In genomic region chr12:132986001-132986884, GRCh38 we compare ENCODE assay signal across 8 cellular contexts. TPM values are rescaled to one million over a fixed set of nuclear protein-coding genes. Genes with fewer than 3 reads are reported as not detected.
DNase-seq lines count a peak whose midpoint lies in the region; ATAC-seq, FAIRE-seq and TF ChIP-seq lines count a peak whose summit lies in the region.

A gene with protein sequence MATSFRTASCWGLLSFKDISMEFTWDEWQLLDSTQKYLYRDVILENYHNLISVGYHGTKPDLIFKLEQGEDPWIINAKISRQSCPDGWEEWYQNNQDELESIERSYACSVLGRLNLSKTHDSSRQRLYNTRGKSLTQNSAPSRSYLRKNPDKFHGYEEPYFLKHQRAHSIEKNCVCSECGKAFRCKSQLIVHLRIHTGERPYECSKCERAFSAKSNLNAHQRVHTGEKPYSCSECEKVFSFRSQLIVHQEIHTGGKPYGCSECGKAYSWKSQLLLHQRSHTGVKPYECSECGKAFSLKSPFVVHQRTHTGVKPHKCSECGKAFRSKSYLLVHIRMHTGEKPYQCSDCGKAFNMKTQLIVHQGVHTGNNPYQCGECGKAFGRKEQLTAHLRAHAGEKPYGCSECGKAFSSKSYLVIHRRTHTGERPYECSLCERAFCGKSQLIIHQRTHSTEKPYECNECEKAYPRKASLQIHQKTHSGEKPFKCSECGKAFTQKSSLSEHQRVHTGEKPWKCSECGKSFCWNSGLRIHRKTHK (plus strand): TSS chr12:132986367. CDS start chr12:132986841, 474 bp downstream.

- peaks cover 6 to 7% of the 10 kb centered on the region in 2 donors for H3K27me3 Mint-ChIP-seq in natural killer cell treated with Interleukin-12 subunit alpha and Interleukin-12 subunit beta and Interleukin-15 and Interleukin-18, amount 100 ng/mL, for 72 hours

- ATAC-seq in natural killer cell treated with Interleukin-12 subunit alpha and Interleukin-12 subunit beta and Interleukin-15 and Interleukin-18, amount 100 ng/mL, for 72 hours: peak; percentile 98 to 99
- peak; percentile 99 for ATAC-seq in stimulated activated naive CD8-positive, alpha-beta T cell treated with anti-CD3 and anti-CD28 coated beads, Interleukin-15, Interleukin-2, amounts not matched to agents 100 U/mL and 50 U/mL, for 24 hours

- peaks cover 11% of the 10 kb centered on the region for H3K4me1 ChIP-seq in Loucy (ENCODE audit: insufficient read depth, low read length, poor library complexity, severe bottlenecking)

- peak within 1 kb of the TSS; percentile 98 for H2AFZ ChIP-seq in Loucy (ENCODE audit: low read length)

- H3K4me3 Mint-ChIP-seq in natural killer cell treated with Interleukin-12 subunit alpha and Interleukin-12 subunit beta and Interleukin-15 and Interleukin-18, amount 100 ng/mL, for 72 hours: peak within 1 kb of the TSS; percentile 83

- peak within 1 kb of the TSS; percentile 77 for H3K4me2 ChIP-seq in Loucy (ENCODE audit: low read depth, low read length, poor library complexity, severe bottlenecking)

- no peaks in the 10 kb centered on the region for H3K36me3 ChIP-seq in Loucy (ENCODE audit: insufficient read depth, low read length)

- peaks cover 4% of the 10 kb centered on the region for H3K9me3 Mint-ChIP-seq in natural killer cell treated with Interleukin-12 subunit alpha and Interleukin-12 subunit beta and Interleukin-15 and Interleukin-18, amount 100 ng/mL, for 72 hours

- H3K9me2 ChIP-seq in Loucy (replicated peaks; ENCODE audit: low read depth, low read length): no peaks in the 10 kb centered on the region

- TF ChIP-seq CTCF in Loucy (conservative IDR thresholded peaks at IDR 0.05; ENCODE audit: low read length) (no peak), fibroblast of pulmonary artery (IDR thresholded peaks at IDR 0.05; ENCODE audit: low read length, missing control alignments) (no peak)

- FAIRE-seq in H54 (lab: Jason Lieb, UNC): peak; percentile 96

- H3K79me2 ChIP-seq in Loucy (ENCODE audit: insufficient read depth, low read length): peaks cover 49% of the 10 kb centered on the region

- peak within 1 kb of the TSS; percentile 92 to 94 for H3K27ac Mint-ChIP-seq in natural killer cell treated with Interleukin-12 subunit alpha and Interleukin-12 subunit beta and Interleukin-15 and Interleukin-18, amount 100 ng/mL, for 72 hours

- H3K9ac ChIP-seq in Loucy (ENCODE audit: low read depth, low read length, poor library complexity, severe bottlenecking): peak within 1 kb of the TSS; percentile 81

- H3K4me1 Mint-ChIP-seq in natural killer cell treated with Interleukin-12 subunit alpha and Interleukin-12 subunit beta and Interleukin-15 and Interleukin-18, amount 100 ng/mL, for 72 hours (ENCODE audit: low read depth in 2 of 2): peaks cover 28 to 31% of the 10 kb centered on the region in 2 donors

- no peaks in the 10 kb centered on the region for H4K20me1 ChIP-seq in Loucy (ENCODE audit: insufficient read depth, low read length, poor library complexity, severe bottlenecking)

- no peaks in the 10 kb centered on the region for H3K27me3 ChIP-seq in Loucy (ENCODE audit: insufficient read depth, low read length, poor library complexity, severe bottlenecking)

- H3K4me3 ChIP-seq in Loucy (ENCODE audit: low read length, poor library complexity, severe bottlenecking) (peak within 1 kb of the TSS; percentile 90), fibroblast of pulmonary artery (replicated peaks; ENCODE audit: low read depth, low read length) (peak within 1 kb of the TSS; percentile 80)

- peaks cover 46% of the 10 kb centered on the region for H3K36me3 Mint-ChIP-seq in natural killer cell treated with Interleukin-12 subunit alpha and Interleukin-12 subunit beta and Interleukin-15 and Interleukin-18, amount 100 ng/mL, for 72 hours

- TF ChIP-seq POLR2A in H54 (IDR thresholded peaks at IDR 0.05; ENCODE audit: low read depth, low read length): peak; percentile 74
- peak; percentile 58 for TF ChIP-seq POLR2A in Raji (IDR thresholded peaks at IDR 0.05; ENCODE audit: insufficient read depth, low read depth, low read length)

- H3F3A ChIP-seq in Loucy (ENCODE audit: low read depth): no peaks in the 10 kb centered on the region

- H3K9me3 ChIP-seq in Loucy (ENCODE audit: insufficient read depth, low read depth, low read length): no peaks in the 10 kb centered on the region

- DNase-seq in EL (peak; percentile 92), H54 (ENCODE audit: insufficient read length, low spot score) (peak; percentile 92), fibroblast of pulmonary artery (ENCODE audit: low read depth) (peak; percentile 92)
- peak; percentile 76 for DNase-seq in activated T-helper 9 cell treated with anti-CD3 and anti-CD28 coated beads, Interleukin-2, amount 50 U/mL, for 16 hours (ENCODE audit: low read depth)
- DNase-seq in natural killer cell treated with Interleukin-12 subunit alpha and Interleukin-12 subunit beta and Interleukin-15 and Interleukin-18, amount 100 ng/mL, for 72 hours (ENCODE audit: low spot score): peak; percentile 87
- peak; percentile 88 for DNase-seq in stimulated activated naive CD8-positive, alpha-beta T cell treated with anti-CD3 and anti-CD28 coated beads, Interleukin-15, Interleukin-2, amounts not matched to agents 100 U/mL and 50 U/mL, for 24 hours

RNA-seq across cellular contexts. Expression of the gene that starts here (rescaled TPM):
- 10 to 100 TPM; 24.1 to 27.3 TPM for total RNA-seq in natural killer cell treated with Interleukin-12 subunit alpha and Interleukin-12 subunit beta and Interleukin-15 and Interleukin-18, amount 100 ng/mL, for 72 hours

Comparison
In these comparisons a context has a peak if more than half of its experiments do, and no peak if none do; other contexts are left out.
1. Peak in every context shown above with its lines: DNase-seq, ATAC-seq and H3K4me3 ChIP-seq.